ENCODE assay signal across 1 cellular context in the genomic region with DNA sequence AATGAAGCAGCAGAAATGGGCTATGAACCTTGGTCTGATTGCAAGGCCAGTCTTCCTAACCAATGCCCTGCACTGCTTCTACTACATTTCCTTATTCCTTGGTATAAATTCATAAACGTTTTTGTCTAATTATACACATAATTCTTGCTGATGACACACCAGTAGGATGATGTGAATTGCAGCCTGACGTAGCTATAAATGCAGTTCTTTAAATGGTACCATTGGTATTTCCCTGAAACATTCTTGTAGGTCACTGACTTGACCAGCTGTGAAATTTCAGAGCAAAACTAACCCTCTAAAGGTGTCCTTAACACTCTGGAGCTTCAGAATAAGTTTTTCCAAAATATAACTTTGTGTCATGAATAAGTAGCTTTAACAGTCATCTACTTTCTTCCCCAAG.
TF ChIP-seq lines count a peak whose summit lies in the region.

No MANE protein-coding gene starts in this region.

TF ChIP-seq in IMR-90, 13 proteins besides CTCF, POLR2A, EP300 and RAD21:
- TF ChIP-seq BHLHE40 (IDR thresholded peaks at IDR 0.05; ENCODE audit: low read depth, low read length): no peak
- no peak for TF ChIP-seq FOS (IDR thresholded peaks at IDR 0.05; ENCODE audit: low read depth, low read length)
- TF ChIP-seq CEBPB (IDR thresholded peaks at IDR 0.05; ENCODE audit: low read depth, low read length): no peak
- no peak for TF ChIP-seq CHD1 (IDR thresholded peaks at IDR 0.05; ENCODE audit: low read depth, low read length)
- no peak for TF ChIP-seq MAZ (IDR thresholded peaks at IDR 0.05; ENCODE audit: borderline replicate concordance, low read depth, low read length)
- no peak for TF ChIP-seq RCOR1 (IDR thresholded peaks at IDR 0.05; ENCODE audit: insufficient replicate concordance, low read length)
- TF ChIP-seq, protein P1, sequence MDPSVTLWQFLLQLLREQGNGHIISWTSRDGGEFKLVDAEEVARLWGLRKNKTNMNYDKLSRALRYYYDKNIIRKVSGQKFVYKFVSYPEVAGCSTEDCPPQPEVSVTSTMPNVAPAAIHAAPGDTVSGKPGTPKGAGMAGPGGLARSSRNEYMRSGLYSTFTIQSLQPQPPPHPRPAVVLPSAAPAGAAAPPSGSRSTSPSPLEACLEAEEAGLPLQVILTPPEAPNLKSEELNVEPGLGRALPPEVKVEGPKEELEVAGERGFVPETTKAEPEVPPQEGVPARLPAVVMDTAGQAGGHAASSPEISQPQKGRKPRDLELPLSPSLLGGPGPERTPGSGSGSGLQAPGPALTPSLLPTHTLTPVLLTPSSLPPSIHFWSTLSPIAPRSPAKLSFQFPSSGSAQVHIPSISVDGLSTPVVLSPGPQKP (IDR thresholded peaks at IDR 0.05; ENCODE audit: borderline replicate concordance, low read depth, low read length): no peak
- TF ChIP-seq, protein P2, sequence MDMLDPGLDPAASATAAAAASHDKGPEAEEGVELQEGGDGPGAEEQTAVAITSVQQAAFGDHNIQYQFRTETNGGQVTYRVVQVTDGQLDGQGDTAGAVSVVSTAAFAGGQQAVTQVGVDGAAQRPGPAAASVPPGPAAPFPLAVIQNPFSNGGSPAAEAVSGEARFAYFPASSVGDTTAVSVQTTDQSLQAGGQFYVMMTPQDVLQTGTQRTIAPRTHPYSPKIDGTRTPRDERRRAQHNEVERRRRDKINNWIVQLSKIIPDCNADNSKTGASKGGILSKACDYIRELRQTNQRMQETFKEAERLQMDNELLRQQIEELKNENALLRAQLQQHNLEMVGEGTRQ (IDR thresholded peaks at IDR 0.05; ENCODE audit: low read depth, low read length): no peak
- TF ChIP-seq MAFK (IDR thresholded peaks at IDR 0.05; ENCODE audit: low read depth, low read length): no peak
- TF ChIP-seq RFX5 (IDR thresholded peaks at IDR 0.05; ENCODE audit: low read depth, low read length): no peak
- TF ChIP-seq MXI1 (IDR thresholded peaks at IDR 0.05; ENCODE audit: borderline replicate concordance, low read depth, low read length): no peak
- no peak for TF ChIP-seq SMC3 (IDR thresholded peaks at IDR 0.05; ENCODE audit: low read depth, low read length)
- no peak for TF ChIP-seq NFE2L2 (IDR thresholded peaks at IDR 0.05; ENCODE audit: low read depth, low read length)
